1 cellular context compared by ENCODE assay signal in genomic region chrX:1416327-1416784, GRCh38.
TF ChIP-seq lines count a peak whose summit lies in the region.

No MANE protein-coding gene starts in this region.

TF ChIP-seq in IMR-90, 13 proteins besides CTCF, POLR2A, EP300 and RAD21 (continued from another document):
- TF ChIP-seq MXI1 (IDR thresholded peaks at IDR 0.05; ENCODE audit: borderline replicate concordance, low read depth, low read length) (no peak), MAFK (IDR thresholded peaks at IDR 0.05; ENCODE audit: low read depth, low read length) (no peak), ELK1 (IDR thresholded peaks at IDR 0.05; ENCODE audit: borderline replicate concordance, low read depth, low read length) (no peak), MAZ (IDR thresholded peaks at IDR 0.05; ENCODE audit: borderline replicate concordance, low read depth, low read length) (no peak), NFE2L2 (IDR thresholded peaks at IDR 0.05; ENCODE audit: low read depth, low read length) (no peak), SMC3 (IDR thresholded peaks at IDR 0.05; ENCODE audit: low read depth, low read length) (no peak), CEBPB (IDR thresholded peaks at IDR 0.05; ENCODE audit: low read depth, low read length) (no peak), CHD1 (IDR thresholded peaks at IDR 0.05; ENCODE audit: low read depth, low read length) (no peak), BHLHE40 (IDR thresholded peaks at IDR 0.05; ENCODE audit: low read depth, low read length) (no peak), USF2 (IDR thresholded peaks at IDR 0.05; ENCODE audit: low read depth, low read length) (no peak), RCOR1 (IDR thresholded peaks at IDR 0.05; ENCODE audit: insufficient replicate concordance, low read length) (no peak)
